Comparison of ENCODE assay signal across 21 cellular contexts in the genomic region with DNA sequence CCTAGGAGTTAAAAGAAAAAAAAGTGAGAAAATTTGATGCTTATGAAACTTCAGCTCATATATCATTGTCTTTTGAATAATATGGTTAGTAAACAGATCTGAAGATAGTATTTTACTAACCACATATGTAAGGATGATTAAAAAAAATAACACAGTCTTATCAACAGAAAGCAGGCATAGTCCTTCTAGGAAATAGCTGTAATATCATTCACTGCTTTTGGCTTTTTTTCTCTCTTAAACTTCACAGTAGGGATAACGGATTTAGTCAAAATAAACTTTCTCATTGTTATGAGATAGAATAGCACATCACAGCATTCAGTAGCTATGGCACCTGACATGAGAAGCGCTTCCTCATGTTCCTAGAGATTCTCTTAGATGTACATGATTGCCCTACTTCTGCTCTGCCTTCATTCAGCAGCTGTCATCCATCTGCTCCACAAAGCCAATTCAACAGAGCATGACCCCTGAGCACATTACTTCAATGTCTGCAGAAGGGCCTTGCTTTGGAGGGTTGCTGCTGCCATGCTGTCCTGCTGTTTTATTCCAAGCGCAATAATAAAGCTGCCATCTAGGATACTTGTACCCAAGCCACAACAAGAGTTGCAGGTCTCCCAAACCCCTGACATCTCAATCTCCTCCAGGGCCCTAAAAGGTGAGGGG.
A peak's percentile ranks its signal among the peaks of the same experiment; 100 is the strongest.
DNase-seq lines count a peak whose midpoint lies in the region; ATAC-seq and TF ChIP-seq lines count a peak whose summit lies in the region.
"Had no signal": no experiment of that assay in that cellular context is flagged by ENCODE, and none has a peak within 500 bp of the region (broad histone marks: within the 10 kb centered on the region; RNA-seq: fewer than 3 reads in every experiment).

No MANE protein-coding gene starts in this region.

- H3K27ac Mint-ChIP-seq in MCF 10A (ENCODE audit: low read depth, unreplicated experiment): peak overlapping the region; percentile 19
- H3K27ac Mint-ChIP-seq in natural killer cell treated with Interleukin-12 subunit alpha and Interleukin-12 subunit beta and Interleukin-15 and Interleukin-18, amount 100 ng/mL, for 72 hours: peak overlapping the region in 1 of 2 donors; percentile 5
- no peak overlapping the region for H3K27ac Mint-ChIP-seq in activated CD8-positive, alpha-beta T cell treated with anti-CD3 and anti-CD28 coated beads, Interleukin-2, amount 10 ng/mL, durations not matched to agents 7 days and 5 days
- H3K27ac Mint-ChIP-seq: activated CD8-positive, alpha-beta T cell treated with anti-CD3 and anti-CD28 coated beads for 36 hours; GM23338; T-helper 2 cell treated with Interferon-gamma antibody and Interleukin-4, amounts not matched to agents 5 μg/mL and 100 μg/mL, for 36 hours had no signal

- peaks cover 15% of the 10 kb centered on the region for H3K36me3 Mint-ChIP-seq in MCF 10A (ENCODE audit: insufficient read depth, unreplicated experiment)
- H3K36me3 Mint-ChIP-seq in natural killer cell treated with Interleukin-12 subunit alpha and Interleukin-12 subunit beta and Interleukin-15 and Interleukin-18, amount 100 ng/mL, for 72 hours: peaks cover 14% of the 10 kb centered on the region
- peaks cover 25% of the 10 kb centered on the region for H3K36me3 Mint-ChIP-seq in activated CD8-positive, alpha-beta T cell treated with anti-CD3 and anti-CD28 coated beads, Interleukin-2, amount 10 ng/mL, durations not matched to agents 7 days and 5 days (ENCODE audit: low read depth)

- no peaks in the 10 kb centered on the region for H3K9me3 ChIP-seq in breast epithelium
- H3K9me3 ChIP-seq: BE2C, Peyer's patch, tibial artery had no signal

- no peaks in the 10 kb centered on the region for H3K27me3 Mint-ChIP-seq in MCF 10A (ENCODE audit: insufficient read depth, unreplicated experiment)
- H3K27me3 Mint-ChIP-seq in natural killer cell treated with Interleukin-12 subunit alpha and Interleukin-12 subunit beta and Interleukin-15 and Interleukin-18, amount 100 ng/mL, for 72 hours: no peaks in the 10 kb centered on the region
- no peaks in the 10 kb centered on the region for H3K27me3 Mint-ChIP-seq in activated CD8-positive, alpha-beta T cell treated with anti-CD3 and anti-CD28 coated beads, Interleukin-2, amount 10 ng/mL, durations not matched to agents 7 days and 5 days (ENCODE audit: low read depth)
- H3K27me3 Mint-ChIP-seq: activated CD8-positive, alpha-beta T cell treated with anti-CD3 and anti-CD28 coated beads for 36 hours had no signal

- CTCF ChIA-PET in MCF 10A (lab: Yijun Ruan, JAX): no interaction called here
- CTCF ChIA-PET in activated CD8-positive, alpha-beta T cell treated with anti-CD3 and anti-CD28 coated beads, Interleukin-2, amount 10 ng/mL, durations not matched to agents 7 days and 5 days (lab: Charles Lee): interaction anchor here (2.7 kb wide), 1 partner anchor 12 kb away, joined by 10 read pairs; no protein-coding TSS in a partner anchor

- no peak for TF ChIP-seq CTCF in MCF 10A (IDR thresholded peaks at IDR 0.05; ENCODE audit: unreplicated experiment)
- TF ChIP-seq CTCF in breast epithelium (IDR thresholded peaks at IDR 0.05): no peak

- no peak for TF ChIP-seq POLR2A in breast epithelium (IDR thresholded peaks at IDR 0.05)

- no peak overlapping the region for H3K27ac ChIP-seq in breast epithelium
- H3K27ac ChIP-seq: HL-60, Peyer's patch, tibial artery had no signal

- no peak overlapping the region for H3K4me3 Mint-ChIP-seq in MCF 10A (ENCODE audit: unreplicated experiment)
- H3K4me3 Mint-ChIP-seq in natural killer cell treated with Interleukin-12 subunit alpha and Interleukin-12 subunit beta and Interleukin-15 and Interleukin-18, amount 100 ng/mL, for 72 hours: no peak overlapping the region
- H3K4me3 Mint-ChIP-seq in activated CD8-positive, alpha-beta T cell treated with anti-CD3 and anti-CD28 coated beads, Interleukin-2, amount 10 ng/mL, durations not matched to agents 7 days and 5 days: no peak overlapping the region
- H3K4me3 Mint-ChIP-seq: activated CD8-positive, alpha-beta T cell treated with anti-CD3 and anti-CD28 coated beads for 36 hours; GM23338; T-helper 2 cell treated with Interferon-gamma antibody and Interleukin-4, amounts not matched to agents 5 μg/mL and 100 μg/mL, for 36 hours had no signal

- POLR2A ChIA-PET in MCF 10A (lab: Yijun Ruan, JAX): no interaction called here
- POLR2A ChIA-PET in activated CD8-positive, alpha-beta T cell treated with anti-CD3 and anti-CD28 coated beads, Interleukin-2, amount 10 ng/mL, durations not matched to agents 7 days and 5 days (lab: Charles Lee): no interaction called here

- no peak overlapping the region for H3K4me3 ChIP-seq in breast epithelium
- H3K4me3 ChIP-seq: GM23338, Peyer's patch, tibial artery had no signal

- no peak for ATAC-seq in natural killer cell treated with Interleukin-12 subunit alpha and Interleukin-12 subunit beta and Interleukin-15 and Interleukin-18, amount 100 ng/mL, for 72 hours
- ATAC-seq in activated CD8-positive, alpha-beta T cell treated with anti-CD3 and anti-CD28 coated beads, Interleukin-2, amount 10 ng/mL, durations not matched to agents 7 days and 5 days: no peak
- ATAC-seq: activated CD8-positive, alpha-beta T cell treated with anti-CD3 and anti-CD28 coated beads for 36 hours; GM23338; stimulated activated naive CD8-positive, alpha-beta T cell treated with anti-CD3 and anti-CD28 coated beads, Interleukin-15, Interleukin-2, amounts not matched to agents 100 U/mL and 50 U/mL, for 24 hours had no signal

- H3K9me3 Mint-ChIP-seq in MCF 10A (ENCODE audit: unreplicated experiment): no peaks in the 10 kb centered on the region
- no peaks in the 10 kb centered on the region for H3K9me3 Mint-ChIP-seq in natural killer cell treated with Interleukin-12 subunit alpha and Interleukin-12 subunit beta and Interleukin-15 and Interleukin-18, amount 100 ng/mL, for 72 hours
- H3K9me3 Mint-ChIP-seq in activated CD8-positive, alpha-beta T cell treated with anti-CD3 and anti-CD28 coated beads, Interleukin-2, amount 10 ng/mL, durations not matched to agents 7 days and 5 days (ENCODE audit: insufficient read depth): no peaks in the 10 kb centered on the region
- H3K9me3 Mint-ChIP-seq: activated CD8-positive, alpha-beta T cell treated with anti-CD3 and anti-CD28 coated beads for 36 hours; GM23338; T-helper 2 cell treated with Interferon-gamma antibody and Interleukin-4, amounts not matched to agents 5 μg/mL and 100 μg/mL, for 36 hours had no signal

- no TSS peak for BruUV-seq in MCF 10A (replicated peaks; lab: Mats Ljungman, UMichigan)

- no peaks in the 10 kb centered on the region for H3K4me1 ChIP-seq in breast epithelium
- H3K4me1 ChIP-seq: BE2C, Peyer's patch, tibial artery had no signal

- no peaks in the 10 kb centered on the region for H3K27me3 ChIP-seq in breast epithelium
- H3K27me3 ChIP-seq: BE2C, Peyer's patch, tibial artery had no signal

- intact Hi-C loops in MCF 10A (cut with micrococcal nuclease) (no loop called here), breast epithelium (cut with DNase I; ENCODE audit: low total_unique reads) (no loop called here)

- DNase-seq in MCF 10A (ENCODE audit: unreplicated experiment): no peak
- DNase-seq in breast epithelium (ENCODE audit: low spot score in 2 of 2): no peak
- peak; percentile 48 for DNase-seq in NCI-H82 treated with DMSO at 0.1 percent for 48 hours (lab: John Stamatoyannopoulos, UW; ENCODE audit: unreplicated experiment)
- peak; percentile 48 for DNase-seq in cerebellar cortex (ENCODE audit: low spot score)
- DNase-seq in natural killer cell treated with Interleukin-12 subunit alpha and Interleukin-12 subunit beta and Interleukin-15 and Interleukin-18, amount 100 ng/mL, for 72 hours (ENCODE audit: low spot score): no peak
- no peak for DNase-seq in stimulated activated CD8-positive, alpha-beta memory T cell treated with anti-CD3 and anti-CD28 coated beads, Interleukin-4, amount 100 ng/mL, for 48 hours
- DNase-seq in NCI-H1930 (lab: John Stamatoyannopoulos, UW): no peak
- no peak for DNase-seq in activated CD8-positive, alpha-beta T cell treated with anti-CD3 and anti-CD28 coated beads, Interleukin-2, amount 10 ng/mL, durations not matched to agents 7 days and 5 days
- DNase-seq: activated CD8-positive, alpha-beta T cell treated with anti-CD3 and anti-CD28 coated beads for 36 hours; activated naive CD4-positive, alpha-beta T cell; BE2C; head of caudate nucleus; mesenchymal stem cell; NCI-H1105; Peyer's patch; stimulated activated CD4-positive, alpha-beta T cell treated with anti-CD3 and anti-CD28 coated beads, Interleukin-2, amount 100 ng/mL, for 48 hours; stimulated activated naive CD8-positive, alpha-beta T cell treated with anti-CD3 and anti-CD28 coated beads, Interleukin-15, Interleukin-2, amounts not matched to agents 100 U/mL and 50 U/mL, for 24 hours; tibial artery had no signal

- H3K4me1 Mint-ChIP-seq in MCF 10A (ENCODE audit: insufficient read depth, unreplicated experiment): no peaks in the 10 kb centered on the region
- H3K4me1 Mint-ChIP-seq in natural killer cell treated with Interleukin-12 subunit alpha and Interleukin-12 subunit beta and Interleukin-15 and Interleukin-18, amount 100 ng/mL, for 72 hours (ENCODE audit: low read depth in 2 of 2): no peaks in the 10 kb centered on the region
- H3K4me1 Mint-ChIP-seq in activated CD8-positive, alpha-beta T cell treated with anti-CD3 and anti-CD28 coated beads, Interleukin-2, amount 10 ng/mL, durations not matched to agents 7 days and 5 days (ENCODE audit: low read depth): no peaks in the 10 kb centered on the region
- H3K4me1 Mint-ChIP-seq: GM23338 had no signal

- peaks cover 7% of the 10 kb centered on the region for H3K36me3 ChIP-seq in breast epithelium
- H3K36me3 ChIP-seq: BE2C had no signal

Comparison
In these comparisons a context has a peak if more than half of its experiments do, and no peak if none do; other contexts are left out.
1. DNase-seq: peak in NCI-H82 treated with DMSO at 0.1 percent for 48 hours (single experiment) and cerebellar cortex (single experiment); none in MCF 10A (single experiment), breast epithelium (0 of 2), natural killer cell treated with Interleukin-12 subunit alpha and Interleukin-12 subunit beta and Interleukin-15 and Interleukin-18, amount 100 ng/mL, for 72 hours (single experiment), stimulated activated CD8-positive, alpha-beta memory T cell treated with anti-CD3 and anti-CD28 coated beads, Interleukin-4, amount 100 ng/mL, for 48 hours (single experiment), NCI-H1930 (0 of 2) and activated CD8-positive, alpha-beta T cell treated with anti-CD3 and anti-CD28 coated beads, Interleukin-2, amount 10 ng/mL, durations not matched to agents 7 days and 5 days (single experiment).